23 cellular contexts compared by ENCODE assay signal in the genomic region with DNA sequence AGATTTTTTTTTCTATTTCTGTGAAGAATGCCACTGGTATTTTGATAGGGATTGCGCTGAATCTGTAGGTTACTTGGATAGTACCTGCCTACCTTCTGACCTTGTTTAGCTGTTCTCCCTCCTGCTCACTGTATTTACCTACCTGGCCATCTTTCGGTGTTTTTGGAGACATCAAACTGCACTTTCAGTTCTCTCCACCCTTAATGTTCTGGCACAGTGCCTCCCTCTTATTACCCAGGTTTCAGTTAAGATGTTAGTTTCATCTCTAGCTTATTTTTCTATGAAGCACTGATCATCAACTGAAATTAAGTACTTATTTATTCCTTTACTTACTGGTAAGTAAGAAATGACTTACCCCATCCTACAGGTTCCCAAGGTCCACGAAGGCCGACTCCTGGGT.
"Had no signal": no experiment of that assay in that cellular context is flagged by ENCODE, and none has a peak within 500 bp of the region (broad histone marks: within the 10 kb centered on the region; RNA-seq: fewer than 3 reads in every experiment).

No MANE protein-coding gene starts in this region.

- ATAC-seq: K562, T-cell had no signal

- H3K9me3 ChIP-seq: SK-N-SH had no signal

- DNase-seq: NCI-H1092; NCI-H1105 treated with DMSO at 0.1 percent for 48 hours; NCI-H1417 treated with DMSO at 0.1 percent for 48 hours; NCI-H146; NCI-H1694 treated with DMSO at 0.1 percent for 48 hours; NCI-H1930; NCI-H2081; NCI-H2107; NCI-H2227 treated with DMSO at 0.1 percent for 48 hours; NCI-H524; NCI-H69; NCI-H774; NK-92 treated with Interleukin-12 subunit alpha and Interleukin-12 subunit beta, amount 100 ng/mL, for 24 hours; OCI-M1; SHP77; SK-N-SH; SW 1271; T-cell had no signal

- H3K27ac ChIP-seq: HL-60, RWPE1 had no signal

- H3K4me3 Mint-ChIP-seq: IgD-negative memory B cell; T-cell; T-helper 1 cell treated with Interleukin-12 subunit alpha and Interleukin-12 subunit beta and Interleukin-4 antibody, amounts not matched to agents 30 μg/mL and 1 μg/mL, for 36 hours had no signal

- H3K27ac Mint-ChIP-seq: IgD-negative memory B cell; T-cell; T-helper 1 cell treated with Interleukin-12 subunit alpha and Interleukin-12 subunit beta and Interleukin-4 antibody, amounts not matched to agents 30 μg/mL and 1 μg/mL, for 36 hours had no signal

- H3K4me3 ChIP-seq: K562 had no signal

- H3K9me3 Mint-ChIP-seq: IgD-negative memory B cell; T-cell; T-helper 1 cell treated with Interleukin-12 subunit alpha and Interleukin-12 subunit beta and Interleukin-4 antibody, amounts not matched to agents 30 μg/mL and 1 μg/mL, for 36 hours had no signal

- H3K9ac ChIP-seq: SK-N-SH had no signal

- H3K36me3 Mint-ChIP-seq: IgD-negative memory B cell, T-cell had no signal

- H3K4me2 ChIP-seq: SK-N-SH had no signal
